10 cellular contexts compared by ENCODE assay signal in genomic region chr6:111406200-111406711, GRCh38.
DNase-seq lines count a peak whose midpoint lies in the region; ATAC-seq, FAIRE-seq and TF ChIP-seq lines count a peak whose summit lies in the region.
"Had no signal": no experiment of that assay in that cellular context is flagged by ENCODE, and none has a peak within 500 bp of the region (broad histone marks: within the 10 kb centered on the region; RNA-seq: fewer than 3 reads in every experiment).

No MANE protein-coding gene starts in this region.

- FAIRE-seq in H54 (lab: Jason Lieb, UNC): no peak
- FAIRE-seq: K562 had no signal

- H3K27ac ChIP-seq in tibial artery: no peak overlapping the region

- peaks cover 0 to 7% of the 10 kb centered on the region in 2 donors for H3K4me1 Mint-ChIP-seq in natural killer cell

- no peak overlapping the region for H3K4me3 Mint-ChIP-seq in natural killer cell

- H3K4me1 ChIP-seq in tibial artery: no peaks in the 10 kb centered on the region

- intact Hi-C loops in natural killer cell (cut with micrococcal nuclease): no loop called here
- intact Hi-C loops in tibial artery (cut with DNase I; ENCODE audit: low total_unique reads): no loop called here

- no peaks in the 10 kb centered on the region for H3K9me3 Mint-ChIP-seq in natural killer cell

- H3K27me3 ChIP-seq in tibial artery: no peaks in the 10 kb centered on the region

- H3K9me3 ChIP-seq in tibial artery: no peaks in the 10 kb centered on the region

- TF ChIP-seq POLR2A in H54 (IDR thresholded peaks at IDR 0.05; ENCODE audit: low read depth, low read length): no peak

- peaks cover 6% of the 10 kb centered on the region for H3K36me3 Mint-ChIP-seq in natural killer cell

- H3K4me3 ChIP-seq in tibial artery: no peak overlapping the region
- H3K4me3 ChIP-seq: K562, skin epidermis had no signal

- peak overlapping the region in 1 of 2 donors; percentile 28 for H3K27ac Mint-ChIP-seq in natural killer cell

- DNase-seq in NOMO-1 treated with DMSO at 0.1 percent for 48 hours (lab: John Stamatoyannopoulos, UW; ENCODE audit: unreplicated experiment) (peak; percentile 97), natural killer cell (no peak), DMS114 treated with DMSO at 0.1 percent for 48 hours (lab: John Stamatoyannopoulos, UW; ENCODE audit: unreplicated experiment) (no peak), H54 (ENCODE audit: insufficient read length, low spot score) (no peak), tibial artery (no peak), SW 1271 (lab: John Stamatoyannopoulos, UW) (no peak)

- no peaks in the 10 kb centered on the region for H3K27me3 Mint-ChIP-seq in natural killer cell (ENCODE audit: low read depth in 2 of 2)

- H3K36me3 ChIP-seq in tibial artery: peaks cover 40 to 64% (median 52%) of the 10 kb centered on the region in 3 donors

- TF ChIP-seq CTCF in natural killer cell (IDR thresholded peaks at IDR 0.05): no peak
- TF ChIP-seq CTCF in tibial artery (IDR thresholded peaks at IDR 0.05): no peak

- peak; percentile 99 for ATAC-seq in GM18873 (IDR thresholded peaks at IDR 0.05; ENCODE audit: low FRiP score, unreplicated experiment)
- ATAC-seq in HG02678 (IDR thresholded peaks at IDR 0.05; ENCODE audit: unreplicated experiment): peak; percentile 100
- ATAC-seq in natural killer cell: peak in 2 of 3 donors; percentile 42 to 53
- ATAC-seq: K562 had no signal

Comparison
In these comparisons a context has a peak if more than half of its experiments do, and no peak if none do; other contexts are left out.
1. ATAC-seq: peak in every context shown above with its lines; median percentile 100 in HG02678; 99 in GM18873; 48 in natural killer cell.